In the genomic region with DNA sequence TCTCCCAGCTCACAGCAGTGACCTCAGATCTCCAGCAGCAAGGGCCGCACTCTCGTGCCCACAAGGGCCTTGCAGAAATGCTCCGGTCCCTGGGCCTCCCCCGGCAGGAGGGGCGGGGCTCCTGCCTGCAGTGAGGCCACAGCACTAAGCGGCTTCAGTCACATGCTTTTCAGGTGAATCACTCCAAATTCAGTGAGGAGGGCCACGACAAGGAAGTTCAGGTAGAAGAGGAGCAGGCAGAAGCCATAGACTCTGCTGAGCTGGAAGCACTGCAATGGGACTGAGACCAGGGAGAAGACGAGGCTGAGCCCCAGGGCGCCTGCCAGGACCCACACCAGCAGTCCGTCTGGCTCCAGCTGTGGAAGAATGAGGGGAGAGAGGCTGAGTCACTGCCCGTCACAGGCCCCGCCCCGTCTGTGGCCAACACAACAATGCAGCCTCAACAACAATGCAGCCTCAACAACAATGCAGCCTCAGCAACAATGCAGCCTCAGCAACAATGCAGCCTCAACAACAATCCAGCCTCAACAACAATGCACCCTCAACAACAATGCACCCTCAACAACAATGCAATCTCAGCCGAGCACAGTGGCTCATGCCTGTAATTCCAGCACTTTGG, we compare ENCODE assay signal across 1 cellular context.
TF ChIP-seq lines count a peak whose summit lies in the region.

No MANE protein-coding gene starts in this region.

TF ChIP-seq in K562, 482 proteins besides CTCF, POLR2A, EP300 and RAD21 (continued from another document and continues in another):
- TF ChIP-seq, protein P1, sequence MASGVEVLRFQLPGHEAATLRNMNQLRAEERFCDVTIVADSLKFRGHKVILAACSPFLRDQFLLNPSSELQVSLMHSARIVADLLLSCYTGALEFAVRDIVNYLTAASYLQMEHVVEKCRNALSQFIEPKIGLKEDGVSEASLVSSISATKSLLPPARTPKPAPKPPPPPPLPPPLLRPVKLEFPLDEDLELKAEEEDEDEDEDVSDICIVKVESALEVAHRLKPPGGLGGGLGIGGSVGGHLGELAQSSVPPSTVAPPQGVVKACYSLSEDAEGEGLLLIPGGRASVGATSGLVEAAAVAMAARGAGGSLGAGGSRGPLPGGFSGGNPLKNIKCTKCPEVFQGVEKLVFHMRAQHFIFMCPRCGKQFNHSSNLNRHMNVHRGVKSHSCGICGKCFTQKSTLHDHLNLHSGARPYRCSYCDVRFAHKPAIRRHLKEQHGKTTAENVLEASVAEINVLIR (CRISPR knock-in tag; IDR thresholded peaks at IDR 0.05): no peak
- TF ChIP-seq PPARD (CRISPR knock-in tag; IDR thresholded peaks at IDR 0.05) (no peak), ZNF830 (CRISPR knock-in tag; IDR thresholded peaks at IDR 0.05) (no peak), ASH1L (IDR thresholded peaks at IDR 0.05; ENCODE audit: borderline replicate concordance, low read depth, partially characterized antibody) (no peak), PURB (CRISPR knock-in tag; IDR thresholded peaks at IDR 0.05; ENCODE audit: low read depth) (no peak), MAZ (CRISPR knock-in tag; conservative IDR thresholded peaks at IDR 0.05 in 1 of 2, IDR thresholded peaks at IDR 0.05 in 1 of 2) (peak; percentile 41 to 77; a peak in 2 of 4 replicates), KLF13 (tag; IDR thresholded peaks at IDR 0.05; ENCODE audit: borderline replicate concordance, low read depth) (0 out of 2 replicates have a peak, but pooled peaks have one; percentile 21), MTA1 (IDR thresholded peaks at IDR 0.05; ENCODE audit: borderline replicate concordance) (no peak), PRMT5 (CRISPR knock-in tag; IDR thresholded peaks at IDR 0.05) (no peak), NFE2 (IDR thresholded peaks at IDR 0.05; ENCODE audit: low read depth) (peak; percentile 77), GABPB1 (CRISPR knock-in tag; IDR thresholded peaks at IDR 0.05) (0 out of 2 replicates have a peak, but pooled peaks have one; percentile 50), L3MBTL2 (IDR thresholded peaks at IDR 0.05) (peak; percentile 73), EGR1 (conservative IDR thresholded peaks at IDR 0.05) (0 out of 2 replicates have a peak, but pooled peaks have one; percentile 5), FOXA1 (IDR thresholded peaks at IDR 0.05; ENCODE audit: borderline replicate concordance) (no peak), CEBPG (CRISPR knock-in tag; IDR thresholded peaks at IDR 0.05) (no peak), CEBPG (tag; conservative IDR thresholded peaks at IDR 0.05 in 1 of 2, IDR thresholded peaks at IDR 0.05 in 1 of 2) (no peak), ZBTB9 (CRISPR knock-in tag; IDR thresholded peaks at IDR 0.05) (no peak), ZEB2 (IDR thresholded peaks at IDR 0.05) (0 out of 2 replicates have a peak, but pooled peaks have one; percentile 17), ATF1 (CRISPR knock-in tag; IDR thresholded peaks at IDR 0.05) (no peak), ATF1 (tag; IDR thresholded peaks at IDR 0.05) (peak; percentile 41), ZKSCAN3 (CRISPR knock-in tag; IDR thresholded peaks at IDR 0.05) (no peak), NONO (IDR thresholded peaks at IDR 0.05; ENCODE audit: low read depth in 2 of 2, low read length in 1 of 2) (no peak), E4F1 (CRISPR knock-in tag; IDR thresholded peaks at IDR 0.05; ENCODE audit: borderline replicate concordance) (no peak), AFF4 (CRISPR knock-in tag; IDR thresholded peaks at IDR 0.05) (0 out of 2 replicates have a peak, but pooled peaks have one; percentile 19), ADNP (tag; IDR thresholded peaks at IDR 0.05) (no peak), HINFP (tag; conservative IDR thresholded peaks at IDR 0.05; ENCODE audit: low read depth) (no peak), TAF15 (IDR thresholded peaks at IDR 0.05; ENCODE audit: low read depth, low read length) (no peak), SIN3A (IDR thresholded peaks at IDR 0.05; ENCODE audit: borderline replicate concordance in 2 of 2, control insufficient read depth in 1 of 2, low read depth in 2 of 2, low read length in 2 of 2) (no peak), RCOR1 (IDR thresholded peaks at IDR 0.05; ENCODE audit: borderline replicate concordance in 1 of 2, low read depth in 2 of 2, low read length in 2 of 2) (no peak), MAFK (IDR thresholded peaks at IDR 0.05; ENCODE audit: low read length) (peak; percentile 57), BRD9 (IDR thresholded peaks at IDR 0.05; ENCODE audit: low read depth, partially characterized antibody) (no peak), ZNF23 (CRISPR knock-in tag; IDR thresholded peaks at IDR 0.05) (no peak), ILK (tag; IDR thresholded peaks at IDR 0.05; ENCODE audit: borderline replicate concordance, low read depth) (no peak), POLR2G (IDR thresholded peaks at IDR 0.05; ENCODE audit: low read depth, low read length) (0 out of 2 replicates have a peak, but pooled peaks have one; percentile 2), CREB1 (IDR thresholded peaks at IDR 0.05) (no peak), CREB1 (CRISPR knock-in tag; IDR thresholded peaks at IDR 0.05) (peak; percentile 32; the same call in 1 of the 2 replicates), FOS (IDR thresholded peaks at IDR 0.05; ENCODE audit: extremely low read depth, insufficient read length) (no peak), ZNF445 (CRISPR knock-in tag; IDR thresholded peaks at IDR 0.05; ENCODE audit: low read depth) (no peak), NEUROD1 (IDR thresholded peaks at IDR 0.05; ENCODE audit: borderline replicate concordance, low read depth, low read length, partially characterized antibody) (no peak), SIRT6 (IDR thresholded peaks at IDR 0.05; ENCODE audit: low read depth, low read length) (no peak), MAFG (tag; conservative IDR thresholded peaks at IDR 0.05) (peak; percentile 67), CBX8 (IDR thresholded peaks at IDR 0.05; ENCODE audit: borderline replicate concordance, extremely low read depth, low read depth, low read length, poor library complexity, severe bottlenecking) (no peak), ETV5 (CRISPR knock-in tag; IDR thresholded peaks at IDR 0.05; ENCODE audit: low read depth) (no peak), ZNF12 (CRISPR knock-in tag; IDR thresholded peaks at IDR 0.05) (no peak)
- TF ChIP-seq, protein P2, sequence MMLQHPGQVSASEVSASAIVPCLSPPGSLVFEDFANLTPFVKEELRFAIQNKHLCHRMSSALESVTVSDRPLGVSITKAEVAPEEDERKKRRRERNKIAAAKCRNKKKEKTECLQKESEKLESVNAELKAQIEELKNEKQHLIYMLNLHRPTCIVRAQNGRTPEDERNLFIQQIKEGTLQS (IDR thresholded peaks at IDR 0.05): peak; percentile 74
- TF ChIP-seq, protein P2 (CRISPR knock-in tag; conservative IDR thresholded peaks at IDR 0.05): no peak; the same call in 1 of the 2 replicates
- TF ChIP-seq, protein P3, sequence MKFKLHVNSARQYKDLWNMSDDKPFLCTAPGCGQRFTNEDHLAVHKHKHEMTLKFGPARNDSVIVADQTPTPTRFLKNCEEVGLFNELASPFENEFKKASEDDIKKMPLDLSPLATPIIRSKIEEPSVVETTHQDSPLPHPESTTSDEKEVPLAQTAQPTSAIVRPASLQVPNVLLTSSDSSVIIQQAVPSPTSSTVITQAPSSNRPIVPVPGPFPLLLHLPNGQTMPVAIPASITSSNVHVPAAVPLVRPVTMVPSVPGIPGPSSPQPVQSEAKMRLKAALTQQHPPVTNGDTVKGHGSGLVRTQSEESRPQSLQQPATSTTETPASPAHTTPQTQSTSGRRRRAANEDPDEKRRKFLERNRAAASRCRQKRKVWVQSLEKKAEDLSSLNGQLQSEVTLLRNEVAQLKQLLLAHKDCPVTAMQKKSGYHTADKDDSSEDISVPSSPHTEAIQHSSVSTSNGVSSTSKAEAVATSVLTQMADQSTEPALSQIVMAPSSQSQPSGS (CRISPR knock-in tag; IDR thresholded peaks at IDR 0.05): no peak
- TF ChIP-seq, protein P4, sequence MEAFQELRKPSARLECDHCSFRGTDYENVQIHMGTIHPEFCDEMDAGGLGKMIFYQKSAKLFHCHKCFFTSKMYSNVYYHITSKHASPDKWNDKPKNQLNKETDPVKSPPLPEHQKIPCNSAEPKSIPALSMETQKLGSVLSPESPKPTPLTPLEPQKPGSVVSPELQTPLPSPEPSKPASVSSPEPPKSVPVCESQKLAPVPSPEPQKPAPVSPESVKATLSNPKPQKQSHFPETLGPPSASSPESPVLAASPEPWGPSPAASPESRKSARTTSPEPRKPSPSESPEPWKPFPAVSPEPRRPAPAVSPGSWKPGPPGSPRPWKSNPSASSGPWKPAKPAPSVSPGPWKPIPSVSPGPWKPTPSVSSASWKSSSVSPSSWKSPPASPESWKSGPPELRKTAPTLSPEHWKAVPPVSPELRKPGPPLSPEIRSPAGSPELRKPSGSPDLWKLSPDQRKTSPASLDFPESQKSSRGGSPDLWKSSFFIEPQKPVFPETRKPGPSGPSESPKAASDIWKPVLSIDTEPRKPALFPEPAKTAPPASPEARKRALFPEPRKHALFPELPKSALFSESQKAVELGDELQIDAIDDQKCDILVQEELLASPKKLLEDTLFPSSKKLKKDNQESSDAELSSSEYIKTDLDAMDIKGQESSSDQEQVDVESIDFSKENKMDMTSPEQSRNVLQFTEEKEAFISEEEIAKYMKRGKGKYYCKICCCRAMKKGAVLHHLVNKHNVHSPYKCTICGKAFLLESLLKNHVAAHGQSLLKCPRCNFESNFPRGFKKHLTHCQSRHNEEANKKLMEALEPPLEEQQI (IDR thresholded peaks at IDR 0.05): no peak
- TF ChIP-seq, protein P5, sequence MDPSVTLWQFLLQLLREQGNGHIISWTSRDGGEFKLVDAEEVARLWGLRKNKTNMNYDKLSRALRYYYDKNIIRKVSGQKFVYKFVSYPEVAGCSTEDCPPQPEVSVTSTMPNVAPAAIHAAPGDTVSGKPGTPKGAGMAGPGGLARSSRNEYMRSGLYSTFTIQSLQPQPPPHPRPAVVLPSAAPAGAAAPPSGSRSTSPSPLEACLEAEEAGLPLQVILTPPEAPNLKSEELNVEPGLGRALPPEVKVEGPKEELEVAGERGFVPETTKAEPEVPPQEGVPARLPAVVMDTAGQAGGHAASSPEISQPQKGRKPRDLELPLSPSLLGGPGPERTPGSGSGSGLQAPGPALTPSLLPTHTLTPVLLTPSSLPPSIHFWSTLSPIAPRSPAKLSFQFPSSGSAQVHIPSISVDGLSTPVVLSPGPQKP (CRISPR knock-in tag; IDR thresholded peaks at IDR 0.05): no peak
